In the genomic region with DNA sequence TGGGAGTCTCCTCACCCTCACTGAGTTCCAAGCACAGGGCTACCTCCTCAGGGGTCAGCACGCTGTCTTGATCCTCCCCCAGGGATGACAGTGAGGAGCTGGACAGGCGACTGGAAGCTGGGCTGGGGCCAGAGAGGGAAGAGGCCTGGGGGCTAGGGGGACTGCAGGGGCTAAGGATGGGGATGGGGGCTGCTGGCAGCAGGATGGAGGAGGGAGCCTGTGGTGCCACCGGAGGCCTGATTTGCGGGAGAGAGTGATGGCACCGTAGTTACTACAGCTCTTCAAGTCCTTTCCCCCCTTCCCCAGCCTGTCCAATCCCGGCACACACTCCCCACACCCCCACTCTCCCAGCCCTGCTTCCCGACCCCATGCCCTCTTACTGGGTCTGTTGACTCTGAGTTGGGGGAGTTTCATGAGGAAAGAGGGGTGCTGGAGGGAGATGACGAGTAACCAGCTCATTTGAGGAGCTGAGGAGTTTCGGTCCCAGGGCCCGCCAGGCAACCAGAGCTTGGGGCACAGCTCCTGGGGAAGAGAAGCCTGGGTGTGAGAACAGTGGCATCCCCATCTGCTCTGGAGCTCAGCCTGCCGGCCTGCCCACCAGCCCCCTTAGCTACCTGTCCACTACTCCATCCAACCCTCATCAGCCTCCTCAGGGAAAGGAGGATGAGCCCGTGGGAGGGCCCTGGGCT, we compare ENCODE assay signal across 1 cellular context.
TF ChIP-seq lines count a peak whose summit lies in the region.

No MANE protein-coding gene starts in this region.

TF ChIP-seq in H1, 55 proteins besides CTCF, POLR2A, EP300 and RAD21:
- TF ChIP-seq CEBPB (IDR thresholded peaks at IDR 0.05; ENCODE audit: low read depth, low read length) (no peak), CBX8 (IDR thresholded peaks at IDR 0.05; ENCODE audit: borderline replicate concordance, low read depth, low read length) (no peak), CBX5 (IDR thresholded peaks at IDR 0.05; ENCODE audit: low read depth, low read length) (no peak), RXRA (IDR thresholded peaks at IDR 0.05; ENCODE audit: insufficient read depth, low read depth, low read length) (no peak), HDAC6 (IDR thresholded peaks at IDR 0.05; ENCODE audit: low read depth, low read length) (no peak), SAP30 (IDR thresholded peaks at IDR 0.05; ENCODE audit: insufficient read depth, insufficient replicate concordance, low read length) (no peak), RFX5 (IDR thresholded peaks at IDR 0.05; ENCODE audit: borderline replicate concordance, low read depth, low read length) (no peak), NANOG (IDR thresholded peaks at IDR 0.05; ENCODE audit: insufficient read depth, low read depth, low read length, poor library complexity, severe bottlenecking) (no peak), BCL11A (IDR thresholded peaks at IDR 0.05; ENCODE audit: low read depth in 2 of 2, low read length in 2 of 2) (no peak), JUND (IDR thresholded peaks at IDR 0.05; ENCODE audit: low read length) (no peak), SUZ12 (IDR thresholded peaks at IDR 0.05; ENCODE audit: low read length) (no peak)
- TF ChIP-seq, protein P1, sequence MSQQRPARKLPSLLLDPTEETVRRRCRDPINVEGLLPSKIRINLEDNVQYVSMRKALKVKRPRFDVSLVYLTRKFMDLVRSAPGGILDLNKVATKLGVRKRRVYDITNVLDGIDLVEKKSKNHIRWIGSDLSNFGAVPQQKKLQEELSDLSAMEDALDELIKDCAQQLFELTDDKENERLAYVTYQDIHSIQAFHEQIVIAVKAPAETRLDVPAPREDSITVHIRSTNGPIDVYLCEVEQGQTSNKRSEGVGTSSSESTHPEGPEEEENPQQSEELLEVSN (IDR thresholded peaks at IDR 0.05): no peak
